ENCODE assay signal across 29 cellular contexts in genomic region chr3:5086708-5087107, GRCh38.
"Had no signal": no experiment of that assay in that cellular context is flagged by ENCODE, and none has a peak within 500 bp of the region (broad histone marks: within the 10 kb centered on the region; RNA-seq: fewer than 3 reads in every experiment).

No MANE protein-coding gene starts in this region.

- ATAC-seq: naive thymus-derived CD4-positive, alpha-beta T cell; naive thymus-derived CD8-positive, alpha-beta T cell; natural killer cell; natural killer cell treated with Interleukin-12 subunit alpha and Interleukin-12 subunit beta and Interleukin-15 and Interleukin-18, amount 100 ng/mL, for 72 hours; pancreas; psoas muscle; right lobe of liver; sciatic nerve had no signal

- H3K79me2 ChIP-seq: parathyroid adenoma had no signal

- H3K4me3 ChIP-seq: neural progenitor cell, ovary, pancreas, prostate gland, psoas muscle, right atrium auricular region, right lobe of liver, sigmoid colon, skin epidermis, smooth muscle cell, spleen had no signal

- H2AFZ ChIP-seq: neural progenitor cell, parathyroid adenoma had no signal

- H3K27ac ChIP-seq: neural progenitor cell, neutrophil, ovary, pancreas, parathyroid adenoma, prostate gland, psoas muscle, right atrium auricular region, right lobe of liver, sigmoid colon, skin epidermis, spleen had no signal

- H3K27me3 ChIP-seq: neural progenitor cell, neutrophil, ovary, pancreas, right atrium auricular region, right lobe of liver, sigmoid colon, spleen had no signal

- H3K36me3 ChIP-seq: neural progenitor cell, neutrophil, ovary, pancreas, prostate gland, right atrium auricular region, right lobe of liver, sigmoid colon, spleen had no signal

- H3K4me1 ChIP-seq: neural progenitor cell, pancreas, parathyroid adenoma, prostate gland, psoas muscle, right atrium auricular region, right lobe of liver, sigmoid colon, spleen had no signal

- DNase-seq: naive thymus-derived CD4-positive, alpha-beta T cell; naive thymus-derived CD8-positive, alpha-beta T cell; natural killer cell; nephron progenitor cell; nucleus accumbens; occipital lobe; ovary; pancreas; posterior cingulate gyrus; psoas muscle; retina; right cardiac atrium; right lobe of liver; small intestine; stimulated activated CD4-positive, alpha-beta T cell treated with anti-CD3 and anti-CD28 coated beads, Interleukin-12 subunit alpha, Interleukin-12 subunit beta, amount 100 ng/mL, for 4 hours; stimulated activated CD4-positive, alpha-beta T cell treated with anti-CD3 and anti-CD28 coated beads, Interleukin-15, amount 100 ng/mL, for 24 hours; stimulated activated CD4-positive, alpha-beta T cell treated with anti-CD3 and anti-CD28 coated beads, Interleukin-1b, Interleukin-23, amount 100 ng/mL, for 48 hours; stimulated activated CD4-positive, alpha-beta T cell treated with anti-CD3 and anti-CD28 coated beads, Interleukin-2, amount 100 ng/mL, for 24 hours had no signal

- H3K4me2 ChIP-seq: neural progenitor cell, smooth muscle cell had no signal

- H3K9me3 ChIP-seq: neutrophil, ovary, pancreas, prostate gland, psoas muscle, right atrium auricular region, right lobe of liver, sigmoid colon, spleen had no signal

- FAIRE-seq: pancreas, small intestine had no signal

- H3K9ac ChIP-seq: neural progenitor cell, parathyroid adenoma had no signal
